Comparison of ENCODE assay signal across 11 cellular contexts in the genomic region with DNA sequence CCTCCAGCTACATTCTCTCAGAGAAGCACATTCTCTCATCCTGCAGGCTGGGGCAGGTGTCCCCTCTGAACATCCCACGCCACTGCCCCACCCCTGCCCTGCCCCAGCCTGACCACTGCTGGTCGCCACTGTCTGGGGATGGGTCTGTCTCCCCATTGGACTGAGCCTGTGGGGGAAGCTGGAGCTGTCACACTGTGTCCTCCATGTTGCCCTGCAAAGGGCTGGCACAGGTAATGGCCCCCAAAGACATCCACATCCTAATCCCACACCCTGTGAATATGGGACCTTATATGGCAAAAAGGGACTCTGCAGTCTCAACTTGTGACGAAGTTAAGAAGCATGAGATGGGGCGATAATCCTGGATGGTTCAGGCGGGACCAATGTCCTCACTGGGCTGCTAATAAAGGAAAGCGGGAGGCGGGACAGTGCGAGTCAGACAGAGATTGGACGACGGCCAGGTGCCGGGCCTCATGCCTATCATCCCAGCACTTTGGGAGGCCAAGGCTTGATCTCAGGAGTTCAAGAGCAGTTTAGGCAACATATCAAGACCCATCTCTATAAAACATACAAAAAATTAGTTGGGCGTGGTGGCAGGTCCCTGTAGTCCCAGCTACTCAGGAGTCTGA. TPM values are rescaled to one million over a fixed set of nuclear protein-coding genes. Genes with fewer than 3 reads are reported as not detected.
DNase-seq lines count a peak whose midpoint lies in the region; ATAC-seq, FAIRE-seq and TF ChIP-seq lines count a peak whose summit lies in the region.
"Had no signal": no experiment of that assay in that cellular context is flagged by ENCODE, and none has a peak within 500 bp of the region (broad histone marks: within the 10 kb centered on the region; RNA-seq: fewer than 3 reads in every experiment).

No MANE protein-coding gene starts in this region.

- H3K4me3 ChIP-seq in H7 (ENCODE audit: insufficient read depth, low read depth, low read length) (no peak overlapping the region), adrenal gland (no peak overlapping the region), spleen (no peak overlapping the region)
- H3K4me3 ChIP-seq: lower lobe of right lung had no signal

- H3K27me3 ChIP-seq in H7 (ENCODE audit: control insufficient read depth, insufficient read depth, low read length), result no peaks in the 10 kb centered on the region
- no peaks in the 10 kb centered on the region for H3K27me3 ChIP-seq in adrenal gland
- H3K27me3 ChIP-seq in spleen (replicated peaks in 1 of 7), result no peaks in the 10 kb centered on the region

- H3K9me3 ChIP-seq in adrenal gland (replicated peaks in 1 of 3) (no peaks in the 10 kb centered on the region), spleen (no peaks in the 10 kb centered on the region)
- H3K9me3 ChIP-seq: lower lobe of right lung had no signal

- peaks cover 0 to 17% of the 10 kb centered on the region in 2 donors for H3K4me1 ChIP-seq in adrenal gland (replicated peaks in 1 of 2)
- H3K4me1 ChIP-seq in spleen, result peaks cover 18 to 55% (median 37%) of the 10 kb centered on the region in 6 donors

- DNase-seq in H7, result peak; percentile 45
- DNase-seq in adrenal gland, result peak; percentile 67 to 92 (median 86)
- DNase-seq in Right ventricle myocardium superior, result peak; percentile 83
- no peak for DNase-seq in spleen
- DNase-seq in NCI-H2227 (lab: John Stamatoyannopoulos, UW; ENCODE audit: unreplicated experiment), result no peak
- DNase-seq in HuH-7 (ENCODE audit: low spot score), result no peak
- no peak for DNase-seq in GM12892 (ENCODE audit: insufficient read length)
- DNase-seq: activated T-cell treated with anti-CD3 and anti-CD28 coated beads for 4 hours, lower lobe of right lung, NCI-H1436 had no signal

- FAIRE-seq in GM12892 (lab: Jason Lieb, UNC), result no peak

- no peak for TF ChIP-seq CTCF in adrenal gland (IDR thresholded peaks at IDR 0.05)
- TF ChIP-seq CTCF in spleen (IDR thresholded peaks at IDR 0.05 in 8 of 11, conservative IDR thresholded peaks at IDR 0.05 in 3 of 11), result no peak

- H3K36me3 ChIP-seq in H7 (replicated peaks; ENCODE audit: control insufficient read depth, insufficient read depth, low read length) (peaks cover 16% of the 10 kb centered on the region), adrenal gland (replicated peaks in 1 of 2) (peaks cover 0 to 60% of the 10 kb centered on the region in 2 donors), spleen (peaks cover 5 to 91% (median 63%) of the 10 kb centered on the region in 6 donors)

- H3K27ac ChIP-seq in adrenal gland (peak overlapping the region in 3 of 5 donors; percentile 43 to 60 (median 50)), spleen (peak overlapping the region in 5 of 8 donors; percentile 8 to 76 (median 59))

- intact Hi-C loops in adrenal gland (cut with DNase I), result loop anchor here in 1 of 2 donors (5.0 kb wide), 1 partner anchor 84 kb away; no protein-coding TSS in a partner anchor
- intact Hi-C loops in Right ventricle myocardium superior (cut with DNase I), result no loop called here
- intact Hi-C loops in spleen (cut with DNase I; ENCODE audit: low total_unique reads), result loop anchor here (2.0 kb wide), 1 partner anchor 85 kb away; no protein-coding TSS in a partner anchor

- WGBS in adrenal gland, 4 donors, result 39 to 64% (median 53%) methylated on average over 12 of the region's 12 CpGs
- 65 to 93% (median 78%) methylated on average over 12 of the region's 12 CpGs for WGBS in spleen, 5 donors

- ATAC-seq in Right ventricle myocardium superior (ENCODE audit: poor library complexity) (peak; percentile 85), GM19035 (IDR thresholded peaks at IDR 0.05; ENCODE audit: unreplicated experiment) (no peak)
- ATAC-seq: lower lobe of right lung had no signal

- no peak for TF ChIP-seq POLR2A in adrenal gland (IDR thresholded peaks at IDR 0.05)
- TF ChIP-seq POLR2A in spleen (IDR thresholded peaks at IDR 0.05), result no peak
- TF ChIP-seq POLR2A in GM12892 (IDR thresholded peaks at IDR 0.05; ENCODE audit: low read depth, low read length), result no peak

RNA-seq across cellular contexts. Expression of gene AP2S1, which starts 9.1 kb away (rescaled TPM):
- total RNA-seq in H7 (2014; rRNA removed; shearing (Covaris generic)), result 266 and 318 TPM in 2 replicates
- 100 to 1,000 TPM; 123 to 205 (median 179) TPM for total RNA-seq in adrenal gland
- 100 to 1,000 TPM in 1 of 3 donors, 10 to 100 TPM in 2; 91.1 to 149 (median 99.3) TPM for polyA plus RNA-seq in adrenal gland
- total RNA-seq in Right ventricle myocardium superior, result 78.0 TPM
- total RNA-seq in spleen, result 100 to 1,000 TPM in 4 of 7 donors, 10 to 100 TPM in 3; 58.0 to 144 (median 116) TPM
- 100 to 1,000 TPM in 2 of 3 donors, 10 to 100 TPM in 1; 69.3 to 145 (median 104) TPM for polyA plus RNA-seq in spleen
- polyA plus RNA-seq in GM12892 (2012; ENCODE audit: missing spikeins), result 62.7 TPM

RNA-seq across cellular contexts. Expression of gene ARHGAP35, which starts 19.2 kb away (rescaled TPM):
- total RNA-seq in H7 (2014; rRNA removed; shearing (Covaris generic)), result 23.3 and 26.9 TPM in 2 replicates
- total RNA-seq in adrenal gland, result 10 to 100 TPM; 29.7 to 48.3 (median 41.0) TPM
- polyA plus RNA-seq in adrenal gland, result 10 to 100 TPM in 2 of 3 donors, 1 to 10 TPM in 1; 7.0 to 24.1 (median 22.3) TPM
- total RNA-seq in Right ventricle myocardium superior, result 62.6 TPM
- total RNA-seq in spleen, result 10 to 100 TPM; 26.0 to 49.4 (median 42.9) TPM
- 10 to 100 TPM in 1 of 3 donors, 1 to 10 TPM in 2; 2.3 to 10.8 (median 3.0) TPM for polyA plus RNA-seq in spleen
- polyA plus RNA-seq in GM12892 (2012; ENCODE audit: missing spikeins), result 11.5 TPM

RNA-seq across cellular contexts. Expression of gene SLC1A5, which starts 53.2 kb away (rescaled TPM):
- 156 and 203 TPM in 2 replicates for total RNA-seq in H7 (2014; rRNA removed; shearing (Covaris generic))
- total RNA-seq in adrenal gland (10 to 100 TPM; 16.6 to 56.9 (median 34.2) TPM), Right ventricle myocardium superior (7.0 TPM), spleen (10 to 100 TPM; 45.1 to 62.8 (median 49.8) TPM)
- polyA plus RNA-seq in adrenal gland (10 to 100 TPM; 13.3 to 32.3 (median 14.7) TPM), spleen (10 to 100 TPM; 13.2 to 29.5 (median 23.0) TPM)
- 31.0 TPM for polyA plus RNA-seq in GM12892 (2012; ENCODE audit: missing spikeins)

Comparison
In these comparisons a context has a peak if more than half of its experiments do, and no peak if none do; other contexts are left out.
1. DNase-seq: peak in H7 (single experiment), adrenal gland (7 of 7) and Right ventricle myocardium superior (single experiment); none in spleen (single experiment), NCI-H2227 (single experiment), HuH-7 (single experiment) and GM12892 (single experiment).